In genomic region chr1:43992232-43992995, GRCh38 we compare ENCODE assay signal across 8 cellular contexts. TPM values are rescaled to one million over a fixed set of nuclear protein-coding genes. Genes with fewer than 3 reads are reported as not detected.
DNase-seq lines count a peak whose midpoint lies in the region; ATAC-seq and TF ChIP-seq lines count a peak whose summit lies in the region.

No MANE protein-coding gene starts in this region.

- peaks cover 7 to 23% (median 13%) of the 10 kb centered on the region in 4 donors for H3K4me1 ChIP-seq in tibial artery

- peak overlapping the region; percentile 90 for H3K27ac Mint-ChIP-seq in activated T-cell treated with anti-CD3 and anti-CD28 coated beads, Interleukin-2, amount 50 U/mL, for 24 hours
- H3K27ac Mint-ChIP-seq in activated naive CD8-positive, alpha-beta T cell treated with anti-CD3 and anti-CD28 coated beads, Interleukin-2, amount 10 ng/mL, durations not matched to agents 7 days and 5 days = no peak overlapping the region

- DNase-seq in activated T-cell treated with anti-CD3 and anti-CD28 coated beads, Interleukin-2, amount 50 U/mL, for 24 hours = no peak
- DNase-seq in activated T-cell treated with anti-CD3 and anti-CD28 coated beads, Interleukin-2, amount 50 U/mL, for 1 hour = no peak
- DNase-seq in activated naive CD8-positive, alpha-beta T cell treated with anti-CD3 and anti-CD28 coated beads, Interleukin-2, amount 10 ng/mL, durations not matched to agents 7 days and 5 days = no peak
- DNase-seq in kidney epithelial cell (ENCODE audit: low read depth) (no peak), tibial artery (no peak), RKO (ENCODE audit: low spot score) (no peak)
- no peak for DNase-seq in activated CD4-positive, alpha-beta T cell treated with anti-CD3 and anti-CD28 coated beads for 1 hour

- peak overlapping the region; percentile 84 for H3K4me3 Mint-ChIP-seq in activated T-cell treated with anti-CD3 and anti-CD28 coated beads, Interleukin-2, amount 50 U/mL, for 24 hours
- peak overlapping the region; percentile 91 for H3K4me3 Mint-ChIP-seq in activated naive CD8-positive, alpha-beta T cell treated with anti-CD3 and anti-CD28 coated beads, Interleukin-2, amount 10 ng/mL, durations not matched to agents 7 days and 5 days

- peaks cover 20% of the 10 kb centered on the region for H3K4me1 Mint-ChIP-seq in activated T-cell treated with anti-CD3 and anti-CD28 coated beads, Interleukin-2, amount 50 U/mL, for 24 hours (ENCODE audit: low read depth)
- peaks cover 13% of the 10 kb centered on the region for H3K4me1 Mint-ChIP-seq in activated naive CD8-positive, alpha-beta T cell treated with anti-CD3 and anti-CD28 coated beads, Interleukin-2, amount 10 ng/mL, durations not matched to agents 7 days and 5 days

- no peak for TF ChIP-seq CTCF in kidney epithelial cell (IDR thresholded peaks at IDR 0.05; ENCODE audit: insufficient read depth, low read length, poor library complexity, severe bottlenecking)
- no peak for TF ChIP-seq CTCF in tibial artery (IDR thresholded peaks at IDR 0.05)

- H3K27me3 ChIP-seq in kidney epithelial cell (ENCODE audit: control insufficient read depth, insufficient read depth, low read length) = no peaks in the 10 kb centered on the region
- no peaks in the 10 kb centered on the region for H3K27me3 ChIP-seq in tibial artery

- H3K9me3 Mint-ChIP-seq in activated T-cell treated with anti-CD3 and anti-CD28 coated beads, Interleukin-2, amount 50 U/mL, for 24 hours = no peaks in the 10 kb centered on the region
- no peaks in the 10 kb centered on the region for H3K9me3 Mint-ChIP-seq in activated naive CD8-positive, alpha-beta T cell treated with anti-CD3 and anti-CD28 coated beads, Interleukin-2, amount 10 ng/mL, durations not matched to agents 7 days and 5 days

- no peak for ATAC-seq in activated naive CD8-positive, alpha-beta T cell treated with anti-CD3 and anti-CD28 coated beads, Interleukin-2, amount 10 ng/mL, durations not matched to agents 7 days and 5 days (ENCODE audit: low read depth)
- no peak for ATAC-seq in HG02938 (IDR thresholded peaks at IDR 0.05; ENCODE audit: unreplicated experiment)

- peaks cover 3% of the 10 kb centered on the region for H3K36me3 Mint-ChIP-seq in activated T-cell treated with anti-CD3 and anti-CD28 coated beads, Interleukin-2, amount 50 U/mL, for 24 hours (ENCODE audit: low read depth)
- H3K36me3 Mint-ChIP-seq in activated naive CD8-positive, alpha-beta T cell treated with anti-CD3 and anti-CD28 coated beads, Interleukin-2, amount 10 ng/mL, durations not matched to agents 7 days and 5 days = no peaks in the 10 kb centered on the region

- H3K27ac ChIP-seq in tibial artery = peak overlapping the region; percentile 69 to 79

- H3K27me3 Mint-ChIP-seq in activated T-cell treated with anti-CD3 and anti-CD28 coated beads, Interleukin-2, amount 50 U/mL, for 24 hours = no peaks in the 10 kb centered on the region
- no peaks in the 10 kb centered on the region for H3K27me3 Mint-ChIP-seq in activated naive CD8-positive, alpha-beta T cell treated with anti-CD3 and anti-CD28 coated beads, Interleukin-2, amount 10 ng/mL, durations not matched to agents 7 days and 5 days

- H3K36me3 ChIP-seq in kidney epithelial cell (ENCODE audit: control insufficient read depth, insufficient read depth, low read length) = no peaks in the 10 kb centered on the region
- no peaks in the 10 kb centered on the region for H3K36me3 ChIP-seq in tibial artery

- peak overlapping the region; percentile 77 for H3K4me3 ChIP-seq in kidney epithelial cell (ENCODE audit: low read depth, low read length)
- H3K4me3 ChIP-seq in tibial artery = peak overlapping the region; percentile 64 to 66

- intact Hi-C loops in tibial artery (cut with DNase I; ENCODE audit: low total_unique reads) = no loop called here

- H3K9me3 ChIP-seq in tibial artery = no peaks in the 10 kb centered on the region

- POLR2A ChIA-PET in activated naive CD8-positive, alpha-beta T cell treated with anti-CD3 and anti-CD28 coated beads, Interleukin-2, amount 10 ng/mL, durations not matched to agents 7 days and 5 days (lab: Charles Lee) = interaction anchor here (3.5 kb wide), 1 partner anchor 17 kb away, joined by 13 read pairs; the partner anchor contains the start of gene ATP6V0B

RNA-seq across cellular contexts. Expression of gene CCDC24, which starts 1.0 kb away (rescaled TPM):
- 1 to 10 TPM; 1.3 to 3.2 TPM for total RNA-seq in activated naive CD8-positive, alpha-beta T cell treated with anti-CD3 and anti-CD28 coated beads, Interleukin-2, amount 10 ng/mL, durations not matched to agents 7 days and 5 days
- 4.4 and 9.6 TPM in 2 replicates for total RNA-seq in kidney epithelial cell

RNA-seq across cellular contexts. Expression of gene B4GALT2, which starts 13.4 kb away (rescaled TPM):
- 10 to 100 TPM; 12.5 to 13.3 TPM for total RNA-seq in activated naive CD8-positive, alpha-beta T cell treated with anti-CD3 and anti-CD28 coated beads, Interleukin-2, amount 10 ng/mL, durations not matched to agents 7 days and 5 days
- total RNA-seq in kidney epithelial cell = 62.6 and 86.8 TPM in 2 replicates

RNA-seq across cellular contexts. Expression of gene ATP6V0B, which starts 17.7 kb away (rescaled TPM):
- total RNA-seq in activated naive CD8-positive, alpha-beta T cell treated with anti-CD3 and anti-CD28 coated beads, Interleukin-2, amount 10 ng/mL, durations not matched to agents 7 days and 5 days = 10 to 100 TPM; 90.4 to 94.2 TPM
- 298 and 308 TPM in 2 replicates for total RNA-seq in kidney epithelial cell

RNA-seq across cellular contexts. Expression of gene DPH2, which starts 22.6 kb away (rescaled TPM):
- 10 to 100 TPM; 26.7 to 28.2 TPM for total RNA-seq in activated naive CD8-positive, alpha-beta T cell treated with anti-CD3 and anti-CD28 coated beads, Interleukin-2, amount 10 ng/mL, durations not matched to agents 7 days and 5 days
- total RNA-seq in kidney epithelial cell = 45.8 and 52.2 TPM in 2 replicates

RNA-seq across cellular contexts. Expression of gene SLC6A9, which starts 38.8 kb away (rescaled TPM):
- total RNA-seq in activated naive CD8-positive, alpha-beta T cell treated with anti-CD3 and anti-CD28 coated beads, Interleukin-2, amount 10 ng/mL, durations not matched to agents 7 days and 5 days = 1 to 10 TPM; 1.9 to 3.0 TPM
- 20.1 and 22.4 TPM in 2 replicates for total RNA-seq in kidney epithelial cell
